8 cellular contexts compared by ENCODE assay signal in genomic region chr5:14204785-14205321, GRCh38.
DNase-seq lines count a peak whose midpoint lies in the region; ATAC-seq and TF ChIP-seq lines count a peak whose summit lies in the region.

No MANE protein-coding gene starts in this region.

- H3K4me1 Mint-ChIP-seq in type B pancreatic cell (ENCODE audit: unreplicated experiment), result peaks cover 60% of the 10 kb centered on the region

- peak overlapping the region in 3 of 4 donors; percentile 57 to 61 (median 58) for H3K27ac ChIP-seq in gastrocnemius medialis

- no peak overlapping the region for H3K4me3 Mint-ChIP-seq in type B pancreatic cell

- in situ Hi-C loops in gastrocnemius medialis (cut with MboI; ENCODE audit: low sequenced_read_pairs in 4 of 4), result no loop called here

- H3K36me3 Mint-ChIP-seq in type B pancreatic cell, result peaks cover 7% of the 10 kb centered on the region

- H3K27me3 ChIP-seq in gastrocnemius medialis, result no peaks in the 10 kb centered on the region

- H3K4me3 ChIP-seq in gastrocnemius medialis, result peak overlapping the region in 2 of 4 donors; percentile 20 to 30

- no peaks in the 10 kb centered on the region for H3K9me3 ChIP-seq in gastrocnemius medialis

- intact Hi-C loops in Right ventricle myocardium superior (cut with DNase I) (no loop called here), gastrocnemius medialis (cut with DNase I; ENCODE audit: low total_unique reads) (loop anchor here (5.0 kb wide), 1 partner anchor 62 kb away; no protein-coding TSS in a partner anchor)

- TF ChIP-seq CTCF in gastrocnemius medialis (IDR thresholded peaks at IDR 0.05 in 4 of 5, conservative IDR thresholded peaks at IDR 0.05 in 1 of 5) (no peak), type B pancreatic cell (conservative IDR thresholded peaks at IDR 0.05) (no peak)

- DNase-seq in NCI-H1417 (lab: John Stamatoyannopoulos, UW) (peak in 2 of 3 experiments; percentile 21 to 31), NCI-H1417 treated with DMSO at 0.1 percent for 48 hours (lab: John Stamatoyannopoulos, UW) (no peak), Right ventricle myocardium superior (peak; percentile 74), gastrocnemius medialis (peak; percentile 20 to 47), type B pancreatic cell (ENCODE audit: extremely low spot score, unreplicated experiment) (no peak), DMS 273 (lab: John Stamatoyannopoulos, UW; ENCODE audit: unreplicated experiment) (no peak)

- no peaks in the 10 kb centered on the region for H3K36me3 ChIP-seq in gastrocnemius medialis

- no peaks in the 10 kb centered on the region for H3K27me3 Mint-ChIP-seq in type B pancreatic cell

- H3K9me3 Mint-ChIP-seq in type B pancreatic cell, result no peaks in the 10 kb centered on the region

- H3K4me1 ChIP-seq in gastrocnemius medialis, result peaks cover 25 to 45% of the 10 kb centered on the region in 2 donors

- no peak overlapping the region for H3K27ac Mint-ChIP-seq in type B pancreatic cell

- no peak for TF ChIP-seq POLR2A in gastrocnemius medialis (IDR thresholded peaks at IDR 0.05)

- ATAC-seq in SK-N-SH treated with all-trans-retinoic acid at 6 μM for 48 hours (peak; percentile 67), Right ventricle myocardium superior (ENCODE audit: poor library complexity) (peak; percentile 66), gastrocnemius medialis (peak; percentile 48 to 61), GM19351 (IDR thresholded peaks at IDR 0.05; ENCODE audit: unreplicated experiment) (no peak)

TF ChIP-seq in SK-N-SH treated with all-trans-retinoic acid at 6 μM for 48 hours, 23 proteins besides CTCF, POLR2A, EP300 and RAD21:
- TF ChIP-seq TSHZ2 (CRISPR knock-in tag; IDR thresholded peaks at IDR 0.05) (no peak), ZNF565 (CRISPR knock-in tag; conservative IDR thresholded peaks at IDR 0.05; ENCODE audit: low read depth) (no peak), CSRNP3 (CRISPR knock-in tag; IDR thresholded peaks at IDR 0.05) (no peak), TCF4 (CRISPR knock-in tag; IDR thresholded peaks at IDR 0.05; ENCODE audit: borderline replicate concordance) (no peak), ZNF70 (CRISPR knock-in tag; IDR thresholded peaks at IDR 0.05) (no peak), ARNTL (CRISPR knock-in tag; IDR thresholded peaks at IDR 0.05; ENCODE audit: borderline replicate concordance, low read depth) (no peak), PPARA (CRISPR knock-in tag; IDR thresholded peaks at IDR 0.05; ENCODE audit: borderline replicate concordance) (no peak), CSDC2 (CRISPR knock-in tag; IDR thresholded peaks at IDR 0.05) (no peak), ISL1 (CRISPR knock-in tag; IDR thresholded peaks at IDR 0.05) (no peak), TOX (CRISPR knock-in tag; IDR thresholded peaks at IDR 0.05; ENCODE audit: borderline replicate concordance) (no peak), PATZ1 (CRISPR knock-in tag; IDR thresholded peaks at IDR 0.05; ENCODE audit: borderline replicate concordance) (no peak), RARB (CRISPR knock-in tag; IDR thresholded peaks at IDR 0.05) (no peak), ZNF8 (CRISPR knock-in tag; IDR thresholded peaks at IDR 0.05) (no peak)

Comparison
In these comparisons a context has a peak if more than half of its experiments do, and no peak if none do; other contexts are left out.
1. DNase-seq: peak in NCI-H1417 (2 of 3), Right ventricle myocardium superior (single experiment) and gastrocnemius medialis (2 of 2); none in NCI-H1417 treated with DMSO at 0.1 percent for 48 hours (single experiment), type B pancreatic cell (single experiment) and DMS 273 (single experiment).